ENCODE assay signal across 9 cellular contexts in the genomic region with DNA sequence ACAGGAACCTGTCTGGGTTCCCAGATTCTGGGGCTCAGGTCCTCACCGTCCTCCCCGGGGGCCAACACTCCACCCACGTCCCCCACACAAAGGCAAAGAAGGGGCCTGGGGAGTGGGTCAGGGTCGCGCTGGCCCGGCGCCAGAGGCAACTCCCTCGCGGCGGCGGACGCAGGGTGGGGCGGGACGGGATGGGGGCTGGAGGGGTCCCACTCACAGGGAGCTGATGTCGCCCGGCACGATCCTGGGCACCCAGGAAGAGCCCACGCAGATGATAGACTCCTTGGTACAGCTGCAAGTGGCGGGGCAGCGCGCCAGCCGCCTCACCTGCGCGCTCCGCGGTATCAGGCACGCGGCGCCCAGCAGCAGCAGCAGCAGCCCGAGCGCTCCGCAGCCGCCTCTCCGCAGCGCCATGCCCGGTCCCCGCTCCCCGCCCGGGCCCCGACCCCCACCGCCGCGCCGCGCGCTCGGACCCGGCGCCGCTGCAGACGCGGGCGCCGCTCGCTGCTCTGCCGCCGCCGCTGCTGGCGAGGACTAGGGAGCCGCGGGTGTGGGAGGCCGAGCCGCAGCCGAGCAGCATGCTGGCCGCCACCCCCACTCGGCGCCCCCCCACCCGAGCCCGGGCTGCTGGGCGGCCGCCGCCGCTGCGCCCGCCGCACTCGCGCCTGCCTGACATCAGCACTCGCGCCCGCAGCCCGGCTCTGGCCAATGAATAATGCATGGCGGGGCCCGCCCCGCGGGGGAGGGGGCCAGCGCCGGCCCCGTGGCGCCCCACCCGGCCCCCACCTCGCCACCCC. TPM values are rescaled to one million over a fixed set of nuclear protein-coding genes. Genes with fewer than 3 reads are reported as not detected.
DNase-seq lines count a peak whose midpoint lies in the region; ATAC-seq lines count a peak whose summit lies in the region.
"Had no signal": no experiment of that assay in that cellular context is flagged by ENCODE, and none has a peak within 500 bp of the region (broad histone marks: within the 10 kb centered on the region; RNA-seq: fewer than 3 reads in every experiment).

A gene with protein sequence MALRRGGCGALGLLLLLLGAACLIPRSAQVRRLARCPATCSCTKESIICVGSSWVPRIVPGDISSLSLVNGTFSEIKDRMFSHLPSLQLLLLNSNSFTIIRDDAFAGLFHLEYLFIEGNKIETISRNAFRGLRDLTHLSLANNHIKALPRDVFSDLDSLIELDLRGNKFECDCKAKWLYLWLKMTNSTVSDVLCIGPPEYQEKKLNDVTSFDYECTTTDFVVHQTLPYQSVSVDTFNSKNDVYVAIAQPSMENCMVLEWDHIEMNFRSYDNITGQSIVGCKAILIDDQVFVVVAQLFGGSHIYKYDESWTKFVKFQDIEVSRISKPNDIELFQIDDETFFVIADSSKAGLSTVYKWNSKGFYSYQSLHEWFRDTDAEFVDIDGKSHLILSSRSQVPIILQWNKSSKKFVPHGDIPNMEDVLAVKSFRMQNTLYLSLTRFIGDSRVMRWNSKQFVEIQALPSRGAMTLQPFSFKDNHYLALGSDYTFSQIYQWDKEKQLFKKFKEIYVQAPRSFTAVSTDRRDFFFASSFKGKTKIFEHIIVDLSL (minus strand): TSS at position 664 of the 794 bp plus-strand sequence. CDS start 253 bp downstream, at position 411.

- H3K23ac ChIP-seq in trophoblast cell (ENCODE audit: low read length): no peak within 1 kb of the TSS

- H2AFZ ChIP-seq in trophoblast cell (ENCODE audit: insufficient read depth, low read length, poor library complexity): no peak within 1 kb of the TSS

- H4K8ac ChIP-seq in trophoblast cell (ENCODE audit: low read depth, low read length): no peak within 1 kb of the TSS

- H3K79me2 ChIP-seq in trophoblast cell (ENCODE audit: control insufficient read depth, insufficient read depth, low read length, poor library complexity): no peaks in the 10 kb centered on the region

- peaks cover 2% of the 10 kb centered on the region for H3K9me3 ChIP-seq in trophoblast cell (ENCODE audit: insufficient read depth, low read depth, low read length)

- H2BK12ac ChIP-seq in trophoblast cell (ENCODE audit: low read length): no peak within 1 kb of the TSS

- H3K27ac Mint-ChIP-seq in T-cell: peak within 1 kb of the TSS in 1 of 2 donors; percentile 48
- H3K27ac Mint-ChIP-seq: T-helper 1 cell treated with Interleukin-12 subunit alpha and Interleukin-12 subunit beta and Interleukin-4 antibody, amounts not matched to agents 30 μg/mL and 1 μg/mL, for 36 hours had no signal

- H3K27ac ChIP-seq in trophoblast cell (ENCODE audit: low read depth, low read length): no peak within 1 kb of the TSS

- H2AK5ac ChIP-seq in trophoblast cell (ENCODE audit: low read length): no peak within 1 kb of the TSS

- ATAC-seq in T-cell (replicated peaks in 1 of 4) (no peak), left cardiac atrium (peak; percentile 86 to 93), GM18909 (IDR thresholded peaks at IDR 0.05; ENCODE audit: poor library complexity, unreplicated experiment) (no peak), HG03439 (IDR thresholded peaks at IDR 0.05; ENCODE audit: unreplicated experiment) (no peak)

- H3K27me3 Mint-ChIP-seq in T-cell: peaks cover 61 to 73% of the 10 kb centered on the region in 2 donors

- DNase-seq in NCI-H82 (lab: John Stamatoyannopoulos, UW): peak; percentile 50
- DNase-seq in NCI-H82 treated with DMSO at 0.1 percent for 48 hours (lab: John Stamatoyannopoulos, UW; ENCODE audit: unreplicated experiment): no peak
- DNase-seq in T-cell: no peak
- peak; percentile 70 for DNase-seq in left cardiac atrium
- DNase-seq in trophoblast cell: peak; percentile 17 to 57
- DNase-seq in HCEC 1CT: no peak

- H3K9me3 Mint-ChIP-seq in T-cell: peaks cover 6 to 12% (median 12%) of the 10 kb centered on the region in 3 donors
- H3K9me3 Mint-ChIP-seq: T-helper 1 cell treated with Interleukin-12 subunit alpha and Interleukin-12 subunit beta and Interleukin-4 antibody, amounts not matched to agents 30 μg/mL and 1 μg/mL, for 36 hours had no signal

- H3K9ac ChIP-seq in trophoblast cell (ENCODE audit: low read length): no peak within 1 kb of the TSS

- peaks cover 0 to 7% of the 10 kb centered on the region in 2 experiments for H3K4me1 ChIP-seq in trophoblast cell (ENCODE audit: control insufficient read depth in 1 of 2, insufficient read depth in 2 of 2, low read length in 2 of 2)

- H3K79me1 ChIP-seq in trophoblast cell (ENCODE audit: low read length): no peaks in the 10 kb centered on the region

- H3K18ac ChIP-seq in trophoblast cell (ENCODE audit: low read length): no peak within 1 kb of the TSS

- no peak within 1 kb of the TSS for H2BK120ac ChIP-seq in trophoblast cell (ENCODE audit: insufficient read depth, low read length, poor library complexity)

- H4K12ac ChIP-seq in trophoblast cell (ENCODE audit: low read depth, low read length): no peak within 1 kb of the TSS

- no peaks in the 10 kb centered on the region for H3K36me3 ChIP-seq in trophoblast cell (ENCODE audit: control insufficient read depth in 1 of 2, insufficient read depth in 2 of 2, low read length in 2 of 2)

- peaks cover 14% of the 10 kb centered on the region for H3K27me3 ChIP-seq in trophoblast cell (ENCODE audit: insufficient read depth, low read length)

- no CpG with 5 or more reads among the region's 92 CpGs for WGBS in trophoblast cell (ENCODE audit: extremely low coverage, insufficient coverage, insufficient read length)

- peak within 1 kb of the TSS; percentile 67 for H3K4me2 ChIP-seq in trophoblast cell (ENCODE audit: low read length)

- intact Hi-C loops in left cardiac atrium (cut with DNase I): no loop called here

- no peaks in the 10 kb centered on the region for H3K36me3 Mint-ChIP-seq in T-cell

- no peak within 1 kb of the TSS for H2BK5ac ChIP-seq in trophoblast cell (ENCODE audit: low read depth, low read length, poor library complexity)

- peak within 1 kb of the TSS; percentile 70 for H3K4me3 ChIP-seq in trophoblast cell (ENCODE audit: low read depth, low read length)

- H4K91ac ChIP-seq in trophoblast cell (ENCODE audit: low read depth, low read length): no peak within 1 kb of the TSS

- no peak within 1 kb of the TSS for H3K4ac ChIP-seq in trophoblast cell (ENCODE audit: low read depth, low read length)

- H3K4me3 Mint-ChIP-seq in T-cell: peak within 1 kb of the TSS in 2 of 3 donors; percentile 37 to 38
- H3K4me3 Mint-ChIP-seq: T-helper 1 cell treated with Interleukin-12 subunit alpha and Interleukin-12 subunit beta and Interleukin-4 antibody, amounts not matched to agents 30 μg/mL and 1 μg/mL, for 36 hours had no signal

- no peak within 1 kb of the TSS for H3K14ac ChIP-seq in trophoblast cell (ENCODE audit: low read length)

- CTCF ChIA-PET in T-cell (lab: Charles Lee): no interaction called here

- POLR2A ChIA-PET in T-cell (lab: Charles Lee): no interaction called here

- peaks cover 8 to 11% (median 10%) of the 10 kb centered on the region in 3 donors for H3K4me1 Mint-ChIP-seq in T-cell

RNA-seq across cellular contexts. Expression of the gene that starts here (rescaled TPM):
- under 1 TPM in 1 of 5 donors, not detected in 4; 0.03 TPM for total RNA-seq in T-cell
- total RNA-seq in left cardiac atrium: 1 to 10 TPM; 5.3 to 7.4 TPM
- polyA plus RNA-seq in trophoblast cell (2013): 0.78 and 0.79 TPM in 2 replicates

Comparison
In these comparisons a context has a peak if more than half of its experiments do, and no peak if none do; other contexts are left out.
1. RNA of the gene that starts here (total RNA-seq): 5.3 to 7.4 TPM in left cardiac atrium; 0.03 TPM in T-cell; every median in the first group is over 4 times any median in the second.
2. DNase-seq: peak in NCI-H82 (single experiment), left cardiac atrium (single experiment) and trophoblast cell (2 of 2); none in NCI-H82 treated with DMSO at 0.1 percent for 48 hours (single experiment), T-cell (0 of 34) and HCEC 1CT (single experiment).
3. ATAC-seq: peak in left cardiac atrium (2 of 2); none in T-cell (0 of 4), GM18909 (single experiment) and HG03439 (single experiment).